In the genomic region with DNA sequence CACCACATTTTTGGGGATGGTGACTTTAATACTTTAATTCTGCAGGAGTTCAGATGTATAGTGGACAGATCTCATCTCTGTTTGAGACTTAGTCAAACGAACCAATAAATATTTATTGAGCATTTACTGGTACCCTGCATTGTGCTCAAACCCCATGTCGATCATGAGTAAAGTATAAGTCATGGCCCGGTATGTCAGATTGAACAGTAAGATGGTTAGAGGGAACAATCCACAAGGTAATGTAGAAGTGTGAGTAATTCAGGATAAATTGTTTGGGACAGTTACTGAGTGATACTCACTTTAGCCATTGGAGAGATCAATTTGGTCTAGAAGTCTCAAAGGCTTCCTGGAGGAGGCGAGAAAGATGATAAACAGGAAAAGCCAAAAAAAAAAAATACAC, we compare ENCODE assay signal across 1 cellular context.
TF ChIP-seq lines count a peak whose summit lies in the region.

No MANE protein-coding gene starts in this region.

TF ChIP-seq in HepG2, 621 proteins besides CTCF, POLR2A, EP300 and RAD21:
- TF ChIP-seq SNRNP70 (IDR thresholded peaks at IDR 0.05; ENCODE audit: low read depth, low read length) (no peak), CREM (IDR thresholded peaks at IDR 0.05) (no peak), CREM (CRISPR knock-in tag; IDR thresholded peaks at IDR 0.05) (no peak), ZNF460 (CRISPR knock-in tag; IDR thresholded peaks at IDR 0.05; ENCODE audit: borderline replicate concordance) (no peak)
- TF ChIP-seq, protein P1, sequence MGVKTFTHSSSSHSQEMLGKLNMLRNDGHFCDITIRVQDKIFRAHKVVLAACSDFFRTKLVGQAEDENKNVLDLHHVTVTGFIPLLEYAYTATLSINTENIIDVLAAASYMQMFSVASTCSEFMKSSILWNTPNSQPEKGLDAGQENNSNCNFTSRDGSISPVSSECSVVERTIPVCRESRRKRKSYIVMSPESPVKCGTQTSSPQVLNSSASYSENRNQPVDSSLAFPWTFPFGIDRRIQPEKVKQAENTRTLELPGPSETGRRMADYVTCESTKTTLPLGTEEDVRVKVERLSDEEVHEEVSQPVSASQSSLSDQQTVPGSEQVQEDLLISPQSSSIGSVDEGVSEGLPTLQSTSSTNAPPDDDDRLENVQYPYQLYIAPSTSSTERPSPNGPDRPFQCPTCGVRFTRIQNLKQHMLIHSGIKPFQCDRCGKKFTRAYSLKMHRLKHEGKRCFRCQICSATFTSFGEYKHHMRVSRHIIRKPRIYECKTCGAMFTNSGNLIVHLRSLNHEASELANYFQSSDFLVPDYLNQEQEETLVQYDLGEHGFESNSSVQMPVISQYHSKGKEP (CRISPR knock-in tag; IDR thresholded peaks at IDR 0.05) = no peak
- TF ChIP-seq, protein P2, sequence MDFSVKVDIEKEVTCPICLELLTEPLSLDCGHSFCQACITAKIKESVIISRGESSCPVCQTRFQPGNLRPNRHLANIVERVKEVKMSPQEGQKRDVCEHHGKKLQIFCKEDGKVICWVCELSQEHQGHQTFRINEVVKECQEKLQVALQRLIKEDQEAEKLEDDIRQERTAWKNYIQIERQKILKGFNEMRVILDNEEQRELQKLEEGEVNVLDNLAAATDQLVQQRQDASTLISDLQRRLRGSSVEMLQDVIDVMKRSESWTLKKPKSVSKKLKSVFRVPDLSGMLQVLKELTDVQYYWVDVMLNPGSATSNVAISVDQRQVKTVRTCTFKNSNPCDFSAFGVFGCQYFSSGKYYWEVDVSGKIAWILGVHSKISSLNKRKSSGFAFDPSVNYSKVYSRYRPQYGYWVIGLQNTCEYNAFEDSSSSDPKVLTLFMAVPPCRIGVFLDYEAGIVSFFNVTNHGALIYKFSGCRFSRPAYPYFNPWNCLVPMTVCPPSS (IDR thresholded peaks at IDR 0.05) = no peak
- TF ChIP-seq, protein P3, sequence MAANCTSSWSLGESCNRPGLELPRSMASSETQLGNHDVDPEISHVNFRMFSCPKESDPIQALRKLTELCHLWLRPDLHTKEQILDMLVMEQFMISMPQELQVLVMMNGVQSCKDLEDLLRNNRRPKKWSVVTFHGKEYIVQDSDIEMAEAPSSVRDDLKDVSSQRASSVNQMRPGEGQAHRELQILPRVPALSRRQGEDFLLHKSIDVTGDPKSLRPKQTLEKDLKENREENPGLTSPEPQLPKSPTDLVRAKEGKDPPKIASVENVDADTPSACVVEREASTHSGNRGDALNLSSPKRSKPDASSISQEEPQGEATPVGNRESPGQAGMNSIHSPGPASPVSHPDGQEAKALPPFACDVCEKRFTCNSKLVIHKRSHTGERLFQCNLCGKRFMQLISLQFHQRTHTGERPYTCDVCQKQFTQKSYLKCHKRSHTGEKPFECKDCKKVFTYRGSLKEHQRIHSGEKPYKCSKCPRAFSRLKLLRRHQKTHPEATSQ (CRISPR knock-in tag; IDR thresholded peaks at IDR 0.05; ENCODE audit: borderline replicate concordance) = no peak
TF ChIP-seq in HepG2: peak in this region for 0.
